ENCODE assay signal across 1 cellular context in genomic region chr6:49988900-49989299, GRCh38.
TF ChIP-seq lines count a peak whose summit lies in the region.

No MANE protein-coding gene starts in this region.

TF ChIP-seq in WTC11, 78 proteins besides CTCF, POLR2A, EP300 and RAD21 (continued from another document):
- TF ChIP-seq, protein P1, sequence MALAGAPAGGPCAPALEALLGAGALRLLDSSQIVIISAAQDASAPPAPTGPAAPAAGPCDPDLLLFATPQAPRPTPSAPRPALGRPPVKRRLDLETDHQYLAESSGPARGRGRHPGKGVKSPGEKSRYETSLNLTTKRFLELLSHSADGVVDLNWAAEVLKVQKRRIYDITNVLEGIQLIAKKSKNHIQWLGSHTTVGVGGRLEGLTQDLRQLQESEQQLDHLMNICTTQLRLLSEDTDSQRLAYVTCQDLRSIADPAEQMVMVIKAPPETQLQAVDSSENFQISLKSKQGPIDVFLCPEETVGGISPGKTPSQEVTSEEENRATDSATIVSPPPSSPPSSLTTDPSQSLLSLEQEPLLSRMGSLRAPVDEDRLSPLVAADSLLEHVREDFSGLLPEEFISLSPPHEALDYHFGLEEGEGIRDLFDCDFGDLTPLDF (CRISPR knock-in tag; IDR thresholded peaks at IDR 0.05), result no peak
- TF ChIP-seq SMAD3 (CRISPR knock-in tag; IDR thresholded peaks at IDR 0.05; ENCODE audit: borderline replicate concordance) (no peak), PREB (CRISPR knock-in tag; IDR thresholded peaks at IDR 0.05; ENCODE audit: borderline replicate concordance) (no peak), EMX1 (CRISPR knock-in tag; IDR thresholded peaks at IDR 0.05) (no peak)
